Comparison of ENCODE assay signal across 1 cellular context in the genomic region with DNA sequence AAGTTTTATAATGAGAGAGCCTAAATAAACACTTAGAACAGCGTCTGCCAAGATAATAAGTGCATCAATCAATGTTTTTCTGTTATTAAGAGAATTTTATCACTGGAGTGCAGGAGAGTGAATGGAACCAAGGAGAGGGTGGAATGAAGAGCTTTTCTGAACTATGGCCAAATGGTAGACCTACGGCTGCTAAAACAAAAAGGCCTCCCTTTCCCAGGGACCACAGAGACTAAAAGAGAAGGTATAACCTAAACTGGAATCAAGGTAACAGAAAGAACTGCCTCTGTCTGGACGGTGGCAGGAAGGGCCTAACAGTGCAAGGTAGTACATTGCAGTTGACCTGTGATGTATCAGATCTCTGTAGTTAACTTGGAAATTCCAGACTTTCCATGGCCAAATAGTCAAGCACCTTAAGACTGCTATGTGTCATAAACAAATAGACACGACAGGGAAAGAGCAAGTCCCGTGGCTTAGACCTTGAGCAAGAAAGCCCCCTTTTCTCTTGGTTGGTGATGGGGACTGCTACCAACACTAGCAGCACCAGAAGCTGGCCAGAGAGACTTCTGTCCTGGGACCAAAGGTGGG.
A peak's percentile ranks its signal among the peaks of the same experiment; 100 is the strongest.
TF ChIP-seq lines count a peak whose summit lies in the region.

No MANE protein-coding gene starts in this region.

TF ChIP-seq in HepG2, 621 proteins besides CTCF, POLR2A, EP300 and RAD21:
- TF ChIP-seq ZNF12 (CRISPR knock-in tag; IDR thresholded peaks at IDR 0.05) = peak; percentile 98
- TF ChIP-seq, protein P1, sequence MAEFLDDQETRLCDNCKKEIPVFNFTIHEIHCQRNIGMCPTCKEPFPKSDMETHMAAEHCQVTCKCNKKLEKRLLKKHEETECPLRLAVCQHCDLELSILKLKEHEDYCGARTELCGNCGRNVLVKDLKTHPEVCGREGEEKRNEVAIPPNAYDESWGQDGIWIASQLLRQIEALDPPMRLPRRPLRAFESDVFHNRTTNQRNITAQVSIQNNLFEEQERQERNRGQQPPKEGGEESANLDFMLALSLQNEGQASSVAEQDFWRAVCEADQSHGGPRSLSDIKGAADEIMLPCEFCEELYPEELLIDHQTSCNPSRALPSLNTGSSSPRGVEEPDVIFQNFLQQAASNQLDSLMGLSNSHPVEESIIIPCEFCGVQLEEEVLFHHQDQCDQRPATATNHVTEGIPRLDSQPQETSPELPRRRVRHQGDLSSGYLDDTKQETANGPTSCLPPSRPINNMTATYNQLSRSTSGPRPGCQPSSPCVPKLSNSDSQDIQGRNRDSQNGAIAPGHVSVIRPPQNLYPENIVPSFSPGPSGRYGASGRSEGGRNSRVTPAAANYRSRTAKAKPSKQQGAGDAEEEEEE (CRISPR knock-in tag; IDR thresholded peaks at IDR 0.05; ENCODE audit: borderline replicate concordance) = no peak
- TF ChIP-seq ZNF121 (CRISPR knock-in tag; IDR thresholded peaks at IDR 0.05) = 0 out of 2 replicates have a peak, but pooled peaks have one; percentile 5
TF ChIP-seq in HepG2: peak in this region for 2.
